Comparison of ENCODE assay signal across 28 cellular contexts in genomic region chr2:140199312-140199711, GRCh38.
"Had no signal": no experiment of that assay in that cellular context is flagged by ENCODE, and none has a peak within 500 bp of the region (broad histone marks: within the 10 kb centered on the region; RNA-seq: fewer than 3 reads in every experiment).

No MANE protein-coding gene starts in this region.

- H3K27me3 Mint-ChIP-seq: naive thymus-derived CD8-positive, alpha-beta T cell; natural killer cell treated with Interleukin-12 subunit alpha and Interleukin-12 subunit beta and Interleukin-15 and Interleukin-18, amount 100 ng/mL, for 72 hours; stimulated activated naive B cell treated with anti-CD40 and anti-IgM and Interleukin-4, amounts not matched to agents 10 μg/mL and 1 μg/mL and 100 μg/mL, for 72 hours; stimulated activated naive CD8-positive, alpha-beta T cell treated with anti-CD3 and anti-CD28 coated beads, Interleukin-15, Interleukin-2, amounts not matched to agents 100 ng/mL and 50 ng/mL, for 24 hours; type B pancreatic cell had no signal

- H3K4me3 ChIP-seq: pancreas, prostate gland, right lobe of liver, sigmoid colon, suprapubic skin, testis, tibial artery, transverse colon, upper lobe of right lung, uterus had no signal

- H3K27ac Mint-ChIP-seq: naive thymus-derived CD8-positive, alpha-beta T cell; natural killer cell treated with Interleukin-12 subunit alpha and Interleukin-12 subunit beta and Interleukin-15 and Interleukin-18, amount 100 ng/mL, for 72 hours; nephron progenitor cell; stimulated activated effector memory CD8-positive, alpha-beta T cell treated with anti-CD3 and anti-CD28 coated beads, Interleukin-12 subunit alpha, Interleukin-12 subunit beta, amount 100 ng/mL, for 72 hours; stimulated activated naive B cell treated with anti-CD40 and anti-IgM and Interleukin-4, amounts not matched to agents 10 μg/mL and 1 μg/mL and 100 μg/mL, for 72 hours; stimulated activated naive CD8-positive, alpha-beta T cell treated with anti-CD3 and anti-CD28 coated beads, Interleukin-15, Interleukin-2, amounts not matched to agents 100 ng/mL and 50 ng/mL, for 24 hours; type B pancreatic cell had no signal

- H3K36me3 ChIP-seq: neutrophil, pancreas, prostate gland, right lobe of liver, sigmoid colon, suprapubic skin, tibial artery, transverse colon, upper lobe of right lung, uterus had no signal

- H3K9me3 ChIP-seq: neutrophil, prostate gland, right lobe of liver, sigmoid colon, suprapubic skin, testis, tibial artery, transverse colon, upper lobe of right lung, uterus had no signal

- H3K27ac ChIP-seq: neutrophil, pancreas, prostate gland, right lobe of liver, sigmoid colon, suprapubic skin, testis, tibial artery, transverse colon, upper lobe of right lung, uterus had no signal

- H3K4me1 Mint-ChIP-seq: naive thymus-derived CD8-positive, alpha-beta T cell; nephron progenitor cell; neural crest cell; stimulated activated effector memory CD8-positive, alpha-beta T cell treated with anti-CD3 and anti-CD28 coated beads, Interleukin-12 subunit alpha, Interleukin-12 subunit beta, amount 100 ng/mL, for 72 hours; stimulated activated naive B cell treated with anti-CD40 and anti-IgM and Interleukin-4, amounts not matched to agents 10 μg/mL and 1 μg/mL and 100 μg/mL, for 72 hours had no signal

- H3K9me3 Mint-ChIP-seq: nephron progenitor cell; neural crest cell; stimulated activated naive CD8-positive, alpha-beta T cell treated with anti-CD3 and anti-CD28 coated beads, Interleukin-15, Interleukin-2, amounts not matched to agents 100 ng/mL and 50 ng/mL, for 24 hours; type B pancreatic cell had no signal

- H3K4me1 ChIP-seq: pancreas, prostate gland, right lobe of liver, sigmoid colon, suprapubic skin, tibial artery, transverse colon, upper lobe of right lung, uterus had no signal

- ATAC-seq: naive thymus-derived CD8-positive, alpha-beta T cell; natural killer cell treated with Interleukin-12 subunit alpha and Interleukin-12 subunit beta and Interleukin-15 and Interleukin-18, amount 100 ng/mL, for 72 hours; pancreas; right cardiac atrium; right lobe of liver; stimulated activated effector memory CD8-positive, alpha-beta T cell treated with anti-CD3 and anti-CD28 coated beads, Interleukin-12 subunit alpha, Interleukin-12 subunit beta, amount 100 ng/mL, for 72 hours; stimulated activated naive B cell treated with anti-CD40 and anti-IgM and Interleukin-4, amounts not matched to agents 10 μg/mL and 1 μg/mL and 100 μg/mL, for 72 hours; upper lobe of right lung had no signal

- H3K4me3 Mint-ChIP-seq: naive thymus-derived CD8-positive, alpha-beta T cell; natural killer cell treated with Interleukin-12 subunit alpha and Interleukin-12 subunit beta and Interleukin-15 and Interleukin-18, amount 100 ng/mL, for 72 hours; nephron progenitor cell; neural crest cell; stimulated activated effector memory CD8-positive, alpha-beta T cell treated with anti-CD3 and anti-CD28 coated beads, Interleukin-12 subunit alpha, Interleukin-12 subunit beta, amount 100 ng/mL, for 72 hours; stimulated activated naive B cell treated with anti-CD40 and anti-IgM and Interleukin-4, amounts not matched to agents 10 μg/mL and 1 μg/mL and 100 μg/mL, for 72 hours; stimulated activated naive CD8-positive, alpha-beta T cell treated with anti-CD3 and anti-CD28 coated beads, Interleukin-15, Interleukin-2, amounts not matched to agents 100 ng/mL and 50 ng/mL, for 24 hours; type B pancreatic cell had no signal

- DNase-seq: naive thymus-derived CD8-positive, alpha-beta T cell; nephron progenitor cell; nucleus accumbens; pancreas; right cardiac atrium; right lobe of liver; sigmoid colon; small intestine; stimulated activated CD4-positive, alpha-beta T cell treated with anti-CD3 and anti-CD28 coated beads, Interleukin-15, amount 100 ng/mL, for 24 hours; stimulated activated CD4-positive, alpha-beta T cell treated with anti-CD3 and anti-CD28 coated beads, Interleukin-2, amount 100 ng/mL, for 24 hours; stimulated activated CD4-positive, alpha-beta T cell treated with anti-CD3 and anti-CD28 coated beads, Interleukin-2, amount 100 ng/mL, for 48 hours; stimulated activated CD4-positive, alpha-beta T cell treated with anti-CD3 and anti-CD28 coated beads, Interleukin-4, amount 100 ng/mL, for 24 hours; stimulated activated naive B cell treated with anti-CD40 and anti-IgM and Interleukin-4, amounts not matched to agents 10 μg/mL and 1 μg/mL and 100 μg/mL, for 72 hours; stimulated activated naive CD4-positive, alpha-beta T cell treated with Interleukin-2 at 50 U/mL for 16 hours; substantia nigra; testis; tibial artery; transverse colon; upper lobe of right lung; uterus had no signal

- H3K27me3 ChIP-seq: neutrophil, pancreas, right lobe of liver, sigmoid colon, suprapubic skin, testis, tibial artery, transverse colon, upper lobe of right lung, uterus had no signal
